In genomic region chr9:91422832-91423711, GRCh38 we compare ENCODE assay signal across 8 cellular contexts. TPM values are rescaled to one million over a fixed set of nuclear protein-coding genes. Genes with fewer than 3 reads are reported as not detected.
A peak's percentile ranks its signal among the peaks of the same experiment; 100 is the strongest.
DNase-seq lines count a peak whose midpoint lies in the region; ATAC-seq and TF ChIP-seq lines count a peak whose summit lies in the region.

No MANE protein-coding gene starts in this region.

- H3K4me1 ChIP-seq in adrenal gland (replicated peaks in 1 of 2): peaks cover 42% of the 10 kb centered on the region in 2 donors

- H3K27ac Mint-ChIP-seq in Calu3 (ENCODE audit: unreplicated experiment): peak overlapping the region; percentile 89

- H3K4me3 ChIP-seq in HL-60 (replicated peaks; ENCODE audit: insufficient read depth, low read length): peak overlapping the region; percentile 89
- H3K4me3 ChIP-seq in adrenal gland: peak overlapping the region; percentile 36 to 98 (median 61)

- H3K27me3 ChIP-seq in HL-60 (ENCODE audit: insufficient read depth, poor library complexity, severe bottlenecking) (no peaks in the 10 kb centered on the region), adrenal gland (no peaks in the 10 kb centered on the region)

- peak overlapping the region; percentile 96 for H3K4me3 Mint-ChIP-seq in Calu3 (ENCODE audit: low read depth, unreplicated experiment)

- TF ChIP-seq CTCF in Calu3 (IDR thresholded peaks at IDR 0.05; ENCODE audit: unreplicated experiment) (no peak), GM20000 (IDR thresholded peaks at IDR 0.05; ENCODE audit: extremely low read depth, missing control alignments) (no peak), HL-60 (IDR thresholded peaks at IDR 0.05; ENCODE audit: insufficient read depth, low read length) (peak; percentile 18), adrenal gland (IDR thresholded peaks at IDR 0.05) (peak in 3 of 6 experiments; percentile 19 to 41 (median 36))

- H3K36me3 ChIP-seq in adrenal gland (replicated peaks in 1 of 2): no peaks in the 10 kb centered on the region

- H3K9me3 Mint-ChIP-seq in Calu3 (ENCODE audit: low read depth, unreplicated experiment): no peaks in the 10 kb centered on the region

- peaks cover 52% of the 10 kb centered on the region for H3K36me3 Mint-ChIP-seq in Calu3 (ENCODE audit: insufficient read depth, unreplicated experiment)

- no peaks in the 10 kb centered on the region for H3K9me3 ChIP-seq in adrenal gland (replicated peaks in 1 of 3)

- peak; percentile 41 to 56 for TF ChIP-seq POLR2A in adrenal gland (IDR thresholded peaks at IDR 0.05)

- DNase-seq in Calu3: peak; percentile 61
- peak; percentile 80 for DNase-seq in GM20000 (ENCODE audit: low spot score)
- peak; percentile 43 to 52 for DNase-seq in HL-60 (ENCODE audit: low read depth in 1 of 2, low spot score in 1 of 2)
- DNase-seq in adrenal gland: peak; percentile 69 to 87 (median 78)
- DNase-seq in left cardiac atrium: peak; percentile 70
- DNase-seq in pons (ENCODE audit: low spot score): peak; percentile 68
- no peak for DNase-seq in NCI-H446 treated with DMSO at 0.1 percent for 48 hours (lab: John Stamatoyannopoulos, UW)

- peaks cover 28% of the 10 kb centered on the region for H3K4me1 Mint-ChIP-seq in Calu3 (ENCODE audit: low read depth, unreplicated experiment)

- intact Hi-C loops in Calu3 (cut with micrococcal nuclease; ENCODE audit: unreplicated experiment): loop anchor here (5.0 to 10.0 kb wide), 2 partner anchors 68 to 226 kb away; no protein-coding TSS in a partner anchor
- intact Hi-C loops in adrenal gland (cut with DNase I): loop anchor here (5.0 to 10.0 kb wide), 3 partner anchors 58 to 238 kb away; partner anchors contain the start of gene AUH (in 1 of the 2)
- intact Hi-C loops in left cardiac atrium (cut with DNase I): loop anchor here in 1 of 2 donors (5.0 kb wide), 2 partner anchors 61 to 226 kb away; partner anchors contain the start of gene AUH

- 0 to 1% (median 0%) methylated on average over 33 to 74 of the region's 74 CpGs for WGBS in adrenal gland, 4 donors

- ATAC-seq in SK-N-SH treated with all-trans-retinoic acid at 6 μM for 48 hours: peak; percentile 21
- ATAC-seq in left cardiac atrium: peak in 1 of 2 donors; percentile 0

- no peaks in the 10 kb centered on the region for H3K27me3 Mint-ChIP-seq in Calu3 (ENCODE audit: unreplicated experiment)

- BruUV-seq in Calu3 (replicated peaks; lab: Mats Ljungman, UMichigan): no TSS peak

- H3K27ac ChIP-seq in HL-60 (replicated peaks) (peak overlapping the region; percentile 51), adrenal gland (peak overlapping the region; percentile 87 to 100 (median 97))

- CTCF ChIA-PET in Calu3 (lab: Charles Lee): interaction anchor here (1.8 kb wide), 1 partner anchor 352 kb away, joined by 4 read pairs; no protein-coding TSS in a partner anchor

TF ChIP-seq in SK-N-SH treated with all-trans-retinoic acid at 6 μM for 48 hours, 23 proteins besides CTCF, POLR2A, EP300 and RAD21:
- TF ChIP-seq ZNF70 (CRISPR knock-in tag; IDR thresholded peaks at IDR 0.05) (no peak), RARB (CRISPR knock-in tag; IDR thresholded peaks at IDR 0.05) (no peak), SNAI2 (CRISPR knock-in tag; IDR thresholded peaks at IDR 0.05) (no peak), PPARA (CRISPR knock-in tag; IDR thresholded peaks at IDR 0.05; ENCODE audit: borderline replicate concordance) (no peak), PATZ1 (CRISPR knock-in tag; IDR thresholded peaks at IDR 0.05; ENCODE audit: borderline replicate concordance) (no peak; the same call in 1 of the 2 replicates), TCF4 (CRISPR knock-in tag; IDR thresholded peaks at IDR 0.05; ENCODE audit: borderline replicate concordance) (no peak), ISL1 (CRISPR knock-in tag; IDR thresholded peaks at IDR 0.05) (no peak), GLIS3 (CRISPR knock-in tag; IDR thresholded peaks at IDR 0.05) (no peak), ZFP3 (CRISPR knock-in tag; IDR thresholded peaks at IDR 0.05) (no peak), ZC3H10 (CRISPR knock-in tag; IDR thresholded peaks at IDR 0.05) (no peak), ZNF8 (CRISPR knock-in tag; IDR thresholded peaks at IDR 0.05) (no peak), CSDC2 (CRISPR knock-in tag; IDR thresholded peaks at IDR 0.05) (no peak)

RNA-seq across cellular contexts. Expression of gene NFIL3, which starts 0.6 kb away (rescaled TPM):
- total RNA-seq in Calu3 (2022) (12.4 and 13.3 TPM in 2 replicates), adrenal gland (10 to 100 TPM; 14.6 to 74.5 (median 27.3) TPM), left cardiac atrium (10 to 100 TPM; 17.4 to 45.5 TPM)
- 10 to 100 TPM; 10.7 to 34.4 (median 34.1) TPM for polyA plus RNA-seq in adrenal gland
